ENCODE assay signal across 19 cellular contexts in genomic region chrX:68121371-68121770, GRCh38.
"Had no signal": no experiment of that assay in that cellular context is flagged by ENCODE, and none has a peak within 500 bp of the region (broad histone marks: within the 10 kb centered on the region; RNA-seq: fewer than 3 reads in every experiment).

No MANE protein-coding gene starts in this region.

- ATAC-seq: esophagus mucosa; gastrocnemius medialis; naive thymus-derived CD4-positive, alpha-beta T cell; stimulated activated effector memory CD8-positive, alpha-beta T cell treated with anti-CD3 and anti-CD28 coated beads, Interleukin-12 subunit alpha, Interleukin-12 subunit beta, amount 100 ng/mL, for 72 hours; stimulated activated naive CD8-positive, alpha-beta T cell treated with anti-CD3 and anti-CD28 coated beads, Interleukin-15, Interleukin-2, amounts not matched to agents 100 U/mL and 50 U/mL, for 24 hours had no signal

- H3K4me3 ChIP-seq: dorsolateral prefrontal cortex, gastrocnemius medialis, smooth muscle cell, suprapubic skin, tibial artery, upper lobe of left lung, vagina had no signal

- H3K36me3 ChIP-seq: gastrocnemius medialis, neutrophil, suprapubic skin, tibial artery, vagina had no signal

- H3K9me3 ChIP-seq: gastrocnemius medialis, neutrophil, suprapubic skin, upper lobe of left lung had no signal

- H3K27ac ChIP-seq: dorsolateral prefrontal cortex, gastrocnemius medialis, neutrophil, suprapubic skin, tibial artery, upper lobe of left lung, vagina had no signal

- H3K27me3 ChIP-seq: gastrocnemius medialis, neutrophil, suprapubic skin, tibial artery, upper lobe of left lung, vagina had no signal

- H3K4me1 ChIP-seq: gastrocnemius medialis, suprapubic skin, tibial artery, upper lobe of left lung, vagina had no signal

- DNase-seq: cortex of kidney; dorsolateral prefrontal cortex; effector CD8-positive, alpha-beta T cell; gastrocnemius medialis; immature natural killer cell; mesendoderm; naive thymus-derived CD4-positive, alpha-beta T cell; posterior cingulate gyrus; stimulated activated CD4-positive, alpha-beta T cell treated with anti-CD3 and anti-CD28 coated beads, Interleukin-4, amount 100 ng/mL, for 1 hour; stimulated activated CD8-positive, alpha-beta memory T cell treated with anti-CD3 and anti-CD28 coated beads, Interleukin-4, amount 100 ng/mL, for 48 hours; stimulated activated naive CD8-positive, alpha-beta T cell treated with anti-CD3 and anti-CD28 coated beads, Interleukin-15, Interleukin-2, amounts not matched to agents 100 U/mL and 50 U/mL, for 24 hours; tibial artery had no signal

- H3K4me2 ChIP-seq: smooth muscle cell had no signal
